8 cellular contexts compared by ENCODE assay signal in genomic region chr12:111766608-111767361, GRCh38. TPM values are rescaled to one million over a fixed set of nuclear protein-coding genes. Genes with fewer than 3 reads are reported as not detected.
DNase-seq lines count a peak whose midpoint lies in the region; TF ChIP-seq lines count a peak whose summit lies in the region.

TSS of gene ALDH2 (plus strand) at chr12:111766933. CDS start at chr12:111766983, 50 bp downstream.

- H3K4me1 Mint-ChIP-seq in stimulated activated naive CD8-positive, alpha-beta T cell treated with anti-CD3 and anti-CD28 coated beads, Interleukin-15, Interleukin-2, amounts not matched to agents 100 ng/mL and 50 ng/mL, for 24 hours (ENCODE audit: low read depth), result peaks cover 42% of the 10 kb centered on the region

- peak within 1 kb of the TSS; percentile 78 for H3K4me3 Mint-ChIP-seq in stimulated activated naive CD8-positive, alpha-beta T cell treated with anti-CD3 and anti-CD28 coated beads, Interleukin-15, Interleukin-2, amounts not matched to agents 100 ng/mL and 50 ng/mL, for 24 hours

- peak within 1 kb of the TSS; percentile 53 for H3K27ac Mint-ChIP-seq in stimulated activated naive CD8-positive, alpha-beta T cell treated with anti-CD3 and anti-CD28 coated beads, Interleukin-15, Interleukin-2, amounts not matched to agents 100 ng/mL and 50 ng/mL, for 24 hours

- DNase-seq in AG10803 (ENCODE audit: low read depth), result peak; percentile 40
- DNase-seq in GM19238 (ENCODE audit: insufficient read length, low spot score), result peak; percentile 59
- DNase-seq in NCI-H1930 (lab: John Stamatoyannopoulos, UW), result peak; percentile 67 to 78
- DNase-seq in activated CD8-positive, alpha-beta memory T cell treated with anti-CD3 and anti-CD28 coated beads, Interleukin-2, amount 50 U/mL, for 48 hours, result peak; percentile 68
- no peak for DNase-seq in epithelial cell of proximal tubule (ENCODE audit: low read depth)
- peak; percentile 38 for DNase-seq in middle frontal gyrus (ENCODE audit: extremely low spot score, low spot score)
- no peak for DNase-seq in amniotic stem cell (lab: John Stamatoyannopoulos, UW)

- no peaks in the 10 kb centered on the region for H3K36me3 Mint-ChIP-seq in stimulated activated naive CD8-positive, alpha-beta T cell treated with anti-CD3 and anti-CD28 coated beads, Interleukin-15, Interleukin-2, amounts not matched to agents 100 ng/mL and 50 ng/mL, for 24 hours (ENCODE audit: low read depth)

- peak within 1 kb of the TSS; percentile 68 for H3K4me3 ChIP-seq in AG10803 (ENCODE audit: low read length)
- peak within 1 kb of the TSS; percentile 67 for H3K4me3 ChIP-seq in epithelial cell of proximal tubule (ENCODE audit: low read depth, low read length)

- H3K9me3 Mint-ChIP-seq in stimulated activated naive CD8-positive, alpha-beta T cell treated with anti-CD3 and anti-CD28 coated beads, Interleukin-15, Interleukin-2, amounts not matched to agents 100 ng/mL and 50 ng/mL, for 24 hours, result no peaks in the 10 kb centered on the region

- TF ChIP-seq CTCF in AG10803 (conservative IDR thresholded peaks at IDR 0.05; ENCODE audit: low read length) (no peak), epithelial cell of proximal tubule (conservative IDR thresholded peaks at IDR 0.05; ENCODE audit: low read depth, low read length) (no peak)

- peaks cover 26% of the 10 kb centered on the region for H3K27me3 Mint-ChIP-seq in stimulated activated naive CD8-positive, alpha-beta T cell treated with anti-CD3 and anti-CD28 coated beads, Interleukin-15, Interleukin-2, amounts not matched to agents 100 ng/mL and 50 ng/mL, for 24 hours

RNA-seq across cellular contexts. Expression of gene ALDH2, which starts in this region (rescaled TPM):
- 19.3 and 25.2 TPM in 2 replicates for total RNA-seq in epithelial cell of proximal tubule

Comparison
In these comparisons a context has a peak if more than half of its experiments do, and no peak if none do; other contexts are left out.
1. DNase-seq: peak in AG10803 (single experiment), GM19238 (single experiment), NCI-H1930 (2 of 2), activated CD8-positive, alpha-beta memory T cell treated with anti-CD3 and anti-CD28 coated beads, Interleukin-2, amount 50 U/mL, for 48 hours (single experiment) and middle frontal gyrus (single experiment); none in epithelial cell of proximal tubule (single experiment) and amniotic stem cell (single experiment).